Comparison of ENCODE assay signal across 18 cellular contexts in the genomic region with DNA sequence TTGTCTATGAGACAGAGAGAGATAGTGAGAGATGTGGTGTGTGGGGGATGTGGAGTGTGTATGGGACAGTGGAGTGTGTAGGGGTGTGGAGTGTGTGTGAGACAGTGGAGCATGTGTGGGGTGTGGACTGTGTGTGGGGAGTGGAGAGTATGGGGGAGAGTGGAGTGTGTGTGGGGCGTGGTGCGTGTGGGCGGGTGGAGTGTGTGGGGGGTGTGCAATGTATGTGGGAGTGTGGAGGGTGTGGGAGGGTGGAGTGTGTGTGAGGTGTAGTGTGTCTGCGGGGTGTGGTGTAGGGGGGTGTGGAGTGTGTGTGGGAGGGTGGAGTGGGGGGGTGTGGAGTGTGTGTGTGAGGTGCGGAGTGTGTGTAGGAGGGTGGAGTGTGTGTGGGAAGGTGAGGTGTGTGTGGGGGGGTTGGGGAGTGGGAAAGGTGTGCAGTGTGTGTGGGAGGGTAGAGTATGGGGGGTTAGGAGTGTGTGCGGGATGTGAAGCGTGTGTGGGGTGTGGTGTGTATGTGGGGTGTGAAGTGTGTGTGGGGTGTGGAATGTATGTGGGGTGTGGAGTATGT.
DNase-seq lines count a peak whose midpoint lies in the region; ATAC-seq, FAIRE-seq and TF ChIP-seq lines count a peak whose summit lies in the region.
"Had no signal": no experiment of that assay in that cellular context is flagged by ENCODE, and none has a peak within 500 bp of the region (broad histone marks: within the 10 kb centered on the region; RNA-seq: fewer than 3 reads in every experiment).

No MANE protein-coding gene starts in this region.

- H3K79me2 ChIP-seq in H9 (ENCODE audit: insufficient read depth, low read length) = no peaks in the 10 kb centered on the region

- H3K4me1 ChIP-seq in H9 (ENCODE audit: insufficient read depth, low read length) (no peaks in the 10 kb centered on the region), kidney (ENCODE audit: control insufficient read depth in 1 of 2, insufficient read depth in 1 of 2, low read depth in 1 of 2, low read length in 2 of 2) (no peaks in the 10 kb centered on the region)

- ATAC-seq in stimulated activated effector memory CD8-positive, alpha-beta T cell treated with anti-CD3 and anti-CD28 coated beads, Interleukin-12 subunit alpha, Interleukin-12 subunit beta, amount 100 ng/mL, for 72 hours = no peak
- ATAC-seq: CD8-positive, alpha-beta T cell; GM12878; HCT116 had no signal

- no peak overlapping the region for H3K27ac Mint-ChIP-seq in H9
- peak overlapping the region; percentile 42 for H3K27ac Mint-ChIP-seq in activated T-helper 1 cell treated with anti-CD3 and anti-CD28 coated beads, Interleukin-12 subunit alpha, Interleukin-12 subunit beta, Interleukin-2, Interleukin-4 antibody, amounts not matched to agents 30 ng/mL and 10 ng/mL and 1 ng/mL, durations not matched to agents 14 hours and 24 hours and 36 hours
- peak overlapping the region; percentile 38 for H3K27ac Mint-ChIP-seq in stimulated activated effector memory CD8-positive, alpha-beta T cell treated with anti-CD3 and anti-CD28 coated beads, Interleukin-12 subunit alpha, Interleukin-12 subunit beta, amount 100 ng/mL, for 72 hours
- H3K27ac Mint-ChIP-seq: B cell; CD8-positive, alpha-beta T cell had no signal

- no peak for FAIRE-seq in kidney (lab: Jason Lieb, UNC)
- FAIRE-seq: H54 had no signal

- H3K18ac ChIP-seq in H9 (ENCODE audit: insufficient read length, low read depth, low read length) = peak overlapping the region; percentile 56

- TF ChIP-seq CTCF in H9 (conservative IDR thresholded peaks at IDR 0.05) (no peak), kidney (IDR thresholded peaks at IDR 0.05; ENCODE audit: borderline replicate concordance, extremely low read depth, insufficient read depth) (no peak)

- no peaks in the 10 kb centered on the region for H3K27me3 ChIP-seq in H9 (ENCODE audit: insufficient read depth, low read length)
- H3K27me3 ChIP-seq: BLaER1 treated with 17β-estradiol and CSF1 and Interleukin-3, amounts not matched to agents 10 nM and 100 nM had no signal

- H3K4me2 ChIP-seq in H9 (ENCODE audit: insufficient read depth, insufficient read length, low read length) = no peak overlapping the region
- H3K4me2 ChIP-seq: BLaER1 treated with 17β-estradiol and CSF1 and Interleukin-3, amounts not matched to agents 10 nM and 100 nM had no signal

- H3K23ac ChIP-seq in H9 (ENCODE audit: insufficient read length, low read depth, low read length) = no peak overlapping the region

- H4K5ac ChIP-seq in H9 (ENCODE audit: insufficient read length, low read depth, low read length) = no peak overlapping the region

- no peak overlapping the region for H2AFZ ChIP-seq in H9 (ENCODE audit: low read length)
- H2AFZ ChIP-seq: GM23248 had no signal

- no peaks in the 10 kb centered on the region for H4K20me1 ChIP-seq in H9 (ENCODE audit: control insufficient read depth, insufficient read depth, insufficient read length)
- H4K20me1 ChIP-seq: BLaER1 treated with 17β-estradiol and CSF1 and Interleukin-3, amounts not matched to agents 10 nM and 100 nM had no signal

- no peak overlapping the region for H3K27ac ChIP-seq in H9 (ENCODE audit: insufficient read length, low read depth, low read length)
- no peak overlapping the region for H3K27ac ChIP-seq in kidney (ENCODE audit: low read depth in 2 of 2, low read length in 2 of 2)
- H3K27ac ChIP-seq: BLaER1 treated with 17β-estradiol and CSF1 and Interleukin-3, amounts not matched to agents 10 nM and 100 nM; GM23248 had no signal

- no peak overlapping the region for H2BK15ac ChIP-seq in H9 (ENCODE audit: low read depth, low read length)

- H3K79me1 ChIP-seq in H9 (ENCODE audit: insufficient read depth, low read depth, low read length, poor library complexity, severe bottlenecking) = no peaks in the 10 kb centered on the region

- H2AK5ac ChIP-seq in H9 (ENCODE audit: insufficient read length, low read length) = no peak overlapping the region

- no peaks in the 10 kb centered on the region for H3K36me3 ChIP-seq in kidney (ENCODE audit: control insufficient read depth in 1 of 2, insufficient read depth in 2 of 2, low read length in 2 of 2)
- H3K36me3 ChIP-seq: BLaER1 treated with 17β-estradiol and CSF1 and Interleukin-3, amounts not matched to agents 10 nM and 100 nM had no signal

- no peaks in the 10 kb centered on the region for H3K36me3 Mint-ChIP-seq in H9 (ENCODE audit: insufficient read depth in 1 of 3, low read depth in 3 of 3)
- peaks cover 2% of the 10 kb centered on the region for H3K36me3 Mint-ChIP-seq in activated T-helper 1 cell treated with anti-CD3 and anti-CD28 coated beads, Interleukin-12 subunit alpha, Interleukin-12 subunit beta, Interleukin-2, Interleukin-4 antibody, amounts not matched to agents 30 ng/mL and 10 ng/mL and 1 ng/mL, durations not matched to agents 14 hours and 24 hours and 36 hours (ENCODE audit: low read depth)
- no peaks in the 10 kb centered on the region for H3K36me3 Mint-ChIP-seq in stimulated activated effector memory CD8-positive, alpha-beta T cell treated with anti-CD3 and anti-CD28 coated beads, Interleukin-12 subunit alpha, Interleukin-12 subunit beta, amount 100 ng/mL, for 72 hours
- H3K36me3 Mint-ChIP-seq: CD8-positive, alpha-beta T cell had no signal

- H2BK5ac ChIP-seq in H9 (ENCODE audit: insufficient read length, low read length) = no peak overlapping the region

- H3K27me3 Mint-ChIP-seq in H9 (ENCODE audit: low read depth) = peaks cover 2% of the 10 kb centered on the region
- H3K27me3 Mint-ChIP-seq in activated T-helper 1 cell treated with anti-CD3 and anti-CD28 coated beads, Interleukin-12 subunit alpha, Interleukin-12 subunit beta, Interleukin-2, Interleukin-4 antibody, amounts not matched to agents 30 ng/mL and 10 ng/mL and 1 ng/mL, durations not matched to agents 14 hours and 24 hours and 36 hours (ENCODE audit: insufficient read depth) = no peaks in the 10 kb centered on the region
- H3K27me3 Mint-ChIP-seq: B cell had no signal

- H2BK20ac ChIP-seq in H9 (ENCODE audit: low read depth, low read length, poor library complexity, severe bottlenecking) = no peak overlapping the region

- H3K23me2 ChIP-seq in H9 (ENCODE audit: insufficient read length, low read depth, low read length, poor library complexity, severe bottlenecking) = no peaks in the 10 kb centered on the region

- DNase-seq in H9 (no peak), kidney (peak; percentile 27), NCI-H2171 treated with DMSO at 0.1 percent for 48 hours (lab: John Stamatoyannopoulos, UW) (no peak), middle frontal gyrus (ENCODE audit: extremely low spot score, low spot score) (no peak)
- no peak for DNase-seq in activated T-helper 1 cell treated with anti-CD3 and anti-CD28 coated beads, Interleukin-12 subunit alpha, Interleukin-12 subunit beta, Interleukin-2, Interleukin-4 antibody, amounts not matched to agents 30 ng/mL and 10 ng/mL and 1 ng/mL, durations not matched to agents 14 hours and 24 hours and 36 hours (ENCODE audit: low spot score)
- no peak for DNase-seq in stimulated activated effector memory CD8-positive, alpha-beta T cell treated with anti-CD3 and anti-CD28 coated beads, Interleukin-12 subunit alpha, Interleukin-12 subunit beta, amount 100 ng/mL, for 72 hours (ENCODE audit: low spot score in 2 of 2)
- DNase-seq in effector CD8-positive, alpha-beta T cell (lab: John Stamatoyannopoulos, UW) = no peak
- DNase-seq: CD8-positive, alpha-beta T cell; DMS 273 treated with DMSO at 0.1 percent for 48 hours; DMS53; DND-41; EL; GM23248 had no signal

- H3K4me3 ChIP-seq in kidney (ENCODE audit: low read length in 2 of 2) = no peak overlapping the region
- H3K4me3 ChIP-seq: BLaER1 treated with 17β-estradiol and CSF1 and Interleukin-3, amounts not matched to agents 10 nM and 100 nM; GM12878; GM23248 had no signal

- H3K14ac ChIP-seq in H9 (ENCODE audit: insufficient read depth, low read length) = peak overlapping the region; percentile 10; the same call in 1 of the 2 replicates

- H3K56ac ChIP-seq in H9 (ENCODE audit: insufficient read length, low read depth, low read length) = no peak overlapping the region

- no peak overlapping the region for H4K91ac ChIP-seq in H9 (ENCODE audit: insufficient read length, low read depth, low read length)

- no peak overlapping the region for H4K8ac ChIP-seq in H9 (replicated peaks; ENCODE audit: insufficient read length, low read depth, low read length)

- H3K4ac ChIP-seq in H9 (ENCODE audit: low read depth, low read length) = no peak overlapping the region

- intact Hi-C loops in activated T-helper 1 cell treated with anti-CD3 and anti-CD28 coated beads, Interleukin-12 subunit alpha, Interleukin-12 subunit beta, Interleukin-2, Interleukin-4 antibody, amounts not matched to agents 30 ng/mL and 10 ng/mL and 1 ng/mL, durations not matched to agents 14 hours and 24 hours and 36 hours (cut with micrococcal nuclease) = no loop called here
- intact Hi-C loops in kidney (cut with DNase I) = no loop called here

- WGBS in H9 (ENCODE audit: extremely low coverage, insufficient read length, low lambda C conversion rate) = 100% methylated on average over 3 of the region's 7 CpGs

- no peaks in the 10 kb centered on the region; a peak in 1 of 4 replicates for H3K4me1 Mint-ChIP-seq in H9
- H3K4me1 Mint-ChIP-seq in activated T-helper 1 cell treated with anti-CD3 and anti-CD28 coated beads, Interleukin-12 subunit alpha, Interleukin-12 subunit beta, Interleukin-2, Interleukin-4 antibody, amounts not matched to agents 30 ng/mL and 10 ng/mL and 1 ng/mL, durations not matched to agents 14 hours and 24 hours and 36 hours (ENCODE audit: low read depth) = no peaks in the 10 kb centered on the region
- H3K4me1 Mint-ChIP-seq in stimulated activated effector memory CD8-positive, alpha-beta T cell treated with anti-CD3 and anti-CD28 coated beads, Interleukin-12 subunit alpha, Interleukin-12 subunit beta, amount 100 ng/mL, for 72 hours = peaks cover 10% of the 10 kb centered on the region
- H3K4me1 Mint-ChIP-seq: B cell had no signal

- no peak overlapping the region for H2BK120ac ChIP-seq in H9 (ENCODE audit: low read depth, low read length, poor library complexity, severe bottlenecking)

- H2BK12ac ChIP-seq in H9 (ENCODE audit: insufficient read length, low read depth, low read length) = no peak overlapping the region

- no peak overlapping the region for H3K9ac ChIP-seq in H9 (ENCODE audit: extremely low read depth, insufficient read length, low read length)
- no peak overlapping the region for H3K9ac ChIP-seq in kidney (ENCODE audit: low read length in 2 of 2)
- H3K9ac ChIP-seq: BLaER1 treated with 17β-estradiol and CSF1 and Interleukin-3, amounts not matched to agents 10 nM and 100 nM; GM23248 had no signal

- H3K9me3 ChIP-seq in H9 (ENCODE audit: control insufficient read depth, low read depth, low read length) = no peaks in the 10 kb centered on the region
- no peaks in the 10 kb centered on the region for H3K9me3 ChIP-seq in kidney (ENCODE audit: control insufficient read depth in 1 of 2, low read length in 2 of 2)
- H3K9me3 ChIP-seq: BLaER1 treated with 17β-estradiol and CSF1 and Interleukin-3, amounts not matched to agents 10 nM and 100 nM had no signal

- no peak overlapping the region for H3K4me3 Mint-ChIP-seq in H9
- no peak overlapping the region for H3K4me3 Mint-ChIP-seq in activated T-helper 1 cell treated with anti-CD3 and anti-CD28 coated beads, Interleukin-12 subunit alpha, Interleukin-12 subunit beta, Interleukin-2, Interleukin-4 antibody, amounts not matched to agents 30 ng/mL and 10 ng/mL and 1 ng/mL, durations not matched to agents 14 hours and 24 hours and 36 hours
- no peak overlapping the region for H3K4me3 Mint-ChIP-seq in stimulated activated effector memory CD8-positive, alpha-beta T cell treated with anti-CD3 and anti-CD28 coated beads, Interleukin-12 subunit alpha, Interleukin-12 subunit beta, amount 100 ng/mL, for 72 hours
- H3K4me3 Mint-ChIP-seq: B cell; CD8-positive, alpha-beta T cell had no signal

- no peaks in the 10 kb centered on the region for H3K9me3 Mint-ChIP-seq in H9
- H3K9me3 Mint-ChIP-seq in activated T-helper 1 cell treated with anti-CD3 and anti-CD28 coated beads, Interleukin-12 subunit alpha, Interleukin-12 subunit beta, Interleukin-2, Interleukin-4 antibody, amounts not matched to agents 30 ng/mL and 10 ng/mL and 1 ng/mL, durations not matched to agents 14 hours and 24 hours and 36 hours = peaks cover 8% of the 10 kb centered on the region
- H3K9me3 Mint-ChIP-seq in stimulated activated effector memory CD8-positive, alpha-beta T cell treated with anti-CD3 and anti-CD28 coated beads, Interleukin-12 subunit alpha, Interleukin-12 subunit beta, amount 100 ng/mL, for 72 hours = peaks cover 10% of the 10 kb centered on the region
- H3K9me3 Mint-ChIP-seq: CD8-positive, alpha-beta T cell had no signal

- H3T11ph ChIP-seq in H9 (ENCODE audit: low read length) = no peak overlapping the region

Comparison
In these comparisons a context has a peak if more than half of its experiments do, and no peak if none do; other contexts are left out.
1. H3K27ac Mint-ChIP-seq: peak in activated T-helper 1 cell treated with anti-CD3 and anti-CD28 coated beads, Interleukin-12 subunit alpha, Interleukin-12 subunit beta, Interleukin-2, Interleukin-4 antibody, amounts not matched to agents 30 ng/mL and 10 ng/mL and 1 ng/mL, durations not matched to agents 14 hours and 24 hours and 36 hours (single experiment) and stimulated activated effector memory CD8-positive, alpha-beta T cell treated with anti-CD3 and anti-CD28 coated beads, Interleukin-12 subunit alpha, Interleukin-12 subunit beta, amount 100 ng/mL, for 72 hours (single experiment); none in H9 (0 of 3).